Comparison of ENCODE assay signal across 8 cellular contexts in the genomic region with DNA sequence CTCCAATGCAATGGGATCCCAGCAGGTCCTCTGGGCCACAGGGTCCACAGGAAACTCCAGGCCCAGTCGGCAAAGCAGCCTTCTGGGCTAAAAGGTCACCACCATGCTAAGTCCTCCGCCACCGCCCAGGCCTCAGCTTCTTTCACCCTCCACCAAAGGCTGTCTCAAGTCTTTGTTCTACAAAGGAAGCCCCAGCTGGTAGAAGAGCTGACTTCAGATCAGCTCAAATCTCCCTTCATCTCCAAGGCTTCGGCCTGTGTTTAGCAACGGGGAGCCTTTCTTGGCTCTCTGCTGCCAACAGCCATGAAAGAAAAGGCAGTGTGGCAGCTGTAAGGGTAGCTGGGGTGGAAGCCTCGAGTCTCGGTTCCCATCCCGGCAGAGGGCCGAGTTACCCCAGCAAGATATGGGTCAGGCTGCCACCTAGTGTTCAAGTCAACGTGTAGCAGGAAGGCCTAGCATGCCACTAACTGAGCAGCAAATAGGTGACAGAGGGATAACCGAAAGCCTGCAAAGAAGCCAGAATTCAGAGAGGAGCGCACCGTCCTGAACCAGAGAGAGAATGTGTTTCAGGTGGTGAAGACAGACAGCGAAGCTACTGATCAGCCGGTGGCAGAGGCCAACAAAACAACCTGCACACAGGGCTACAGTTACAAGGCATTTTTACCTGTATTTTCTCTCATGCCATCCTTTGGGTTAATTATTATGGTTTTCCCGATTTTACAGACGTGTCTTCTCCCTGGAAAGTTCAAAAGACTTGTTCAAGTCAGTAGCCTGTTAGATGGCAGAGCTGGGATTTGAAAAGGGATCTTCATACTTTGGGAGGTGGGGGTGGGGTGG. TPM values are rescaled to one million over a fixed set of nuclear protein-coding genes. Genes with fewer than 3 reads are reported as not detected.
DNase-seq lines count a peak whose midpoint lies in the region; ATAC-seq, FAIRE-seq and TF ChIP-seq lines count a peak whose summit lies in the region.

No MANE protein-coding gene starts in this region.

- H3K9ac ChIP-seq in liver (ENCODE audit: low read depth in 1 of 2, low read length in 2 of 2) = peak overlapping the region in 1 of 2 donors; percentile 39

- peak; percentile 91 for ATAC-seq in HG02981 (IDR thresholded peaks at IDR 0.05; ENCODE audit: unreplicated experiment)
- ATAC-seq in central memory CD8-positive, alpha-beta T cell (replicated peaks; ENCODE audit: extremely low read depth, poor library complexity, severe bottlenecking) = peak; percentile 97

- H3K27ac ChIP-seq in liver (ENCODE audit: low read depth in 1 of 2, low read length in 2 of 2) = no peak overlapping the region

- H3K36me3 ChIP-seq in liver (ENCODE audit: control insufficient read depth in 4 of 4, insufficient read depth in 3 of 4, low read depth in 1 of 4, low read length in 3 of 4) = no peaks in the 10 kb centered on the region

- DNase-seq in AG04449 (ENCODE audit: low read depth, low spot score) = no peak
- peak; percentile 64 for DNase-seq in GM18507 (ENCODE audit: extremely low spot score, insufficient read length, low read depth)
- peak; percentile 79 for DNase-seq in NCI-H2171 treated with DMSO at 0.1 percent for 48 hours (lab: John Stamatoyannopoulos, UW)
- peak; percentile 13 to 35 (median 24) for DNase-seq in activated CD4-positive, CD25-positive, alpha-beta regulatory T cell (lab: John Stamatoyannopoulos, UW)
- peak; percentile 50 to 62 for DNase-seq in central memory CD8-positive, alpha-beta T cell (ENCODE audit: low spot score in 2 of 2)
- DNase-seq in stimulated activated CD8-positive, alpha-beta memory T cell treated with anti-CD3 and anti-CD28 coated beads, Interleukin-12 subunit alpha, Interleukin-12 subunit beta, amount 100 ng/mL, for 24 hours (ENCODE audit: extremely low read depth) = peak; percentile 17

- 28% methylated on average over 17 of the region's 17 CpGs for WGBS in liver

- H3K27me3 ChIP-seq in liver (ENCODE audit: control insufficient read depth in 4 of 4, insufficient read depth in 4 of 4, low read length in 3 of 4) = no peaks in the 10 kb centered on the region

- no peaks in the 10 kb centered on the region for H3K9me3 Mint-ChIP-seq in central memory CD8-positive, alpha-beta T cell

- H3K4me1 Mint-ChIP-seq in central memory CD8-positive, alpha-beta T cell = no peaks in the 10 kb centered on the region

- H3K4me3 ChIP-seq in AG04449 (ENCODE audit: low read depth, low read length) = no peak overlapping the region
- H3K4me3 ChIP-seq in liver (ENCODE audit: low read depth in 1 of 3, low read length in 3 of 3) = no peak overlapping the region

- no peaks in the 10 kb centered on the region for H3K36me3 Mint-ChIP-seq in central memory CD8-positive, alpha-beta T cell (ENCODE audit: insufficient read depth)

- no peak overlapping the region for H3K27ac Mint-ChIP-seq in central memory CD8-positive, alpha-beta T cell (ENCODE audit: low read depth)

- TF ChIP-seq CTCF in AG04449 (IDR thresholded peaks at IDR 0.05; ENCODE audit: insufficient read depth, low read length, missing control alignments) = peak; percentile 82
- peak; percentile 86 for TF ChIP-seq CTCF in liver (IDR thresholded peaks at IDR 0.05; ENCODE audit: low read depth, low read length, missing input control)

- FAIRE-seq in GM18507 (lab: Jason Lieb, UNC) = peak; percentile 95

- no peak overlapping the region for H3K4me3 Mint-ChIP-seq in central memory CD8-positive, alpha-beta T cell

- POLR2A ChIA-PET in AG04449 (lab: Yijun Ruan, JAX) = no interaction called here

- CTCF ChIA-PET in AG04449 (lab: Yijun Ruan, JAX) = interaction anchor here (0.8 to 4.1 kb wide), 13 partner anchors 9 to 388 kb away, joined by 3 to 31 read pairs (median 9); no protein-coding TSS in a partner anchor

- H3K9me3 ChIP-seq in liver (ENCODE audit: control insufficient read depth in 4 of 4, low read length in 3 of 4) = no peaks in the 10 kb centered on the region

- peaks cover 34% of the 10 kb centered on the region for H3K27me3 Mint-ChIP-seq in central memory CD8-positive, alpha-beta T cell

- TF ChIP-seq RAD21 in liver (IDR thresholded peaks at IDR 0.05) = peak; percentile 87 to 89

- H3K4me1 ChIP-seq in liver (ENCODE audit: control insufficient read depth in 4 of 4, insufficient read depth in 4 of 4, low read length in 3 of 4) = peaks cover 0 to 4% (median 0%) of the 10 kb centered on the region in 4 donors

TF ChIP-seq in liver, 16 proteins besides CTCF, POLR2A, EP300 and RAD21:
- TF ChIP-seq GABPA (IDR thresholded peaks at IDR 0.05 in 1 of 2, conservative IDR thresholded peaks at IDR 0.05 in 1 of 2) (no peak), JUND (IDR thresholded peaks at IDR 0.05) (no peak), SP1 (IDR thresholded peaks at IDR 0.05) (no peak), FOXA1 (IDR thresholded peaks at IDR 0.05) (no peak), NR2F2 (IDR thresholded peaks at IDR 0.05) (no peak)
- TF ChIP-seq, protein P1, sequence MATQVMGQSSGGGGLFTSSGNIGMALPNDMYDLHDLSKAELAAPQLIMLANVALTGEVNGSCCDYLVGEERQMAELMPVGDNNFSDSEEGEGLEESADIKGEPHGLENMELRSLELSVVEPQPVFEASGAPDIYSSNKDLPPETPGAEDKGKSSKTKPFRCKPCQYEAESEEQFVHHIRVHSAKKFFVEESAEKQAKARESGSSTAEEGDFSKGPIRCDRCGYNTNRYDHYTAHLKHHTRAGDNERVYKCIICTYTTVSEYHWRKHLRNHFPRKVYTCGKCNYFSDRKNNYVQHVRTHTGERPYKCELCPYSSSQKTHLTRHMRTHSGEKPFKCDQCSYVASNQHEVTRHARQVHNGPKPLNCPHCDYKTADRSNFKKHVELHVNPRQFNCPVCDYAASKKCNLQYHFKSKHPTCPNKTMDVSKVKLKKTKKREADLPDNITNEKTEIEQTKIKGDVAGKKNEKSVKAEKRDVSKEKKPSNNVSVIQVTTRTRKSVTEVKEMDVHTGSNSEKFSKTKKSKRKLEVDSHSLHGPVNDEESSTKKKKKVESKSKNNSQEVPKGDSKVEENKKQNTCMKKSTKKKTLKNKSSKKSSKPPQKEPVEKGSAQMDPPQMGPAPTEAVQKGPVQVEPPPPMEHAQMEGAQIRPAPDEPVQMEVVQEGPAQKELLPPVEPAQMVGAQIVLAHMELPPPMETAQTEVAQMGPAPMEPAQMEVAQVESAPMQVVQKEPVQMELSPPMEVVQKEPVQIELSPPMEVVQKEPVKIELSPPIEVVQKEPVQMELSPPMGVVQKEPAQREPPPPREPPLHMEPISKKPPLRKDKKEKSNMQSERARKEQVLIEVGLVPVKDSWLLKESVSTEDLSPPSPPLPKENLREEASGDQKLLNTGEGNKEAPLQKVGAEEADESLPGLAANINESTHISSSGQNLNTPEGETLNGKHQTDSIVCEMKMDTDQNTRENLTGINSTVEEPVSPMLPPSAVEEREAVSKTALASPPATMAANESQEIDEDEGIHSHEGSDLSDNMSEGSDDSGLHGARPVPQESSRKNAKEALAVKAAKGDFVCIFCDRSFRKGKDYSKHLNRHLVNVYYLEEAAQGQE (IDR thresholded peaks at IDR 0.05) = no peak
- TF ChIP-seq, protein P2, sequence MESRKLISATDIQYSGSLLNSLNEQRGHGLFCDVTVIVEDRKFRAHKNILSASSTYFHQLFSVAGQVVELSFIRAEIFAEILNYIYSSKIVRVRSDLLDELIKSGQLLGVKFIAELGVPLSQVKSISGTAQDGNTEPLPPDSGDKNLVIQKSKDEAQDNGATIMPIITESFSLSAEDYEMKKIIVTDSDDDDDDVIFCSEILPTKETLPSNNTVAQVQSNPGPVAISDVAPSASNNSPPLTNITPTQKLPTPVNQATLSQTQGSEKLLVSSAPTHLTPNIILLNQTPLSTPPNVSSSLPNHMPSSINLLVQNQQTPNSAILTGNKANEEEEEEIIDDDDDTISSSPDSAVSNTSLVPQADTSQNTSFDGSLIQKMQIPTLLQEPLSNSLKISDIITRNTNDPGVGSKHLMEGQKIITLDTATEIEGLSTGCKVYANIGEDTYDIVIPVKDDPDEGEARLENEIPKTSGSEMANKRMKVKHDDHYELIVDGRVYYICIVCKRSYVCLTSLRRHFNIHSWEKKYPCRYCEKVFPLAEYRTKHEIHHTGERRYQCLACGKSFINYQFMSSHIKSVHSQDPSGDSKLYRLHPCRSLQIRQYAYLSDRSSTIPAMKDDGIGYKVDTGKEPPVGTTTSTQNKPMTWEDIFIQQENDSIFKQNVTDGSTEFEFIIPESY (IDR thresholded peaks at IDR 0.05) = no peak
- TF ChIP-seq, protein P3, sequence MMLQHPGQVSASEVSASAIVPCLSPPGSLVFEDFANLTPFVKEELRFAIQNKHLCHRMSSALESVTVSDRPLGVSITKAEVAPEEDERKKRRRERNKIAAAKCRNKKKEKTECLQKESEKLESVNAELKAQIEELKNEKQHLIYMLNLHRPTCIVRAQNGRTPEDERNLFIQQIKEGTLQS (IDR thresholded peaks at IDR 0.05) = no peak
TF ChIP-seq in liver: peak in this region for 0.

RNA-seq across cellular contexts. Expression of a gene that starts 26.8 kb away (rescaled TPM):
- total RNA-seq in liver = under 1 TPM in 1 of 2 donors, not detected in 1; 0.05 TPM
- polyA plus RNA-seq in liver = under 1 TPM in 1 of 2 donors, not detected in 1; 0.22 TPM
